ENCODE assay signal across 1 cellular context in genomic region chr1:202023033-202023433, GRCh38.
TF ChIP-seq lines count a peak whose summit lies in the region.

No MANE protein-coding gene starts in this region.

TF ChIP-seq in A549, 52 proteins besides CTCF, POLR2A, EP300 and RAD21 (continued from another document):
- TF ChIP-seq REST (IDR thresholded peaks at IDR 0.05) = no peak
- no peak for TF ChIP-seq MAZ (IDR thresholded peaks at IDR 0.05; ENCODE audit: borderline replicate concordance, low read depth, low read length)
- no peak for TF ChIP-seq KDM5A (IDR thresholded peaks at IDR 0.05)
- peak; percentile 18; the same call in 1 of the 2 replicates for TF ChIP-seq GATA3 (IDR thresholded peaks at IDR 0.05; ENCODE audit: borderline replicate concordance)
- TF ChIP-seq RNF2 (IDR thresholded peaks at IDR 0.05; ENCODE audit: borderline replicate concordance, low read depth) = no peak
- no peak for TF ChIP-seq NPAS2 (CRISPR knock-in tag; IDR thresholded peaks at IDR 0.05; ENCODE audit: borderline replicate concordance)
- no peak for TF ChIP-seq MAFK (IDR thresholded peaks at IDR 0.05; ENCODE audit: partially characterized antibody)
- TF ChIP-seq USF2 (IDR thresholded peaks at IDR 0.05) = no peak
- TF ChIP-seq EHMT2 (IDR thresholded peaks at IDR 0.05; ENCODE audit: low read depth) = no peak
- no peak for TF ChIP-seq ZC3H11A (IDR thresholded peaks at IDR 0.05)
- no peak for TF ChIP-seq CBX8 (IDR thresholded peaks at IDR 0.05)
- TF ChIP-seq ZNF302 (CRISPR knock-in tag; IDR thresholded peaks at IDR 0.05) = peak; percentile 90
- no peak for TF ChIP-seq TFCP2L1 (CRISPR knock-in tag; IDR thresholded peaks at IDR 0.05)
- TF ChIP-seq MYC (IDR thresholded peaks at IDR 0.05; ENCODE audit: borderline replicate concordance, low read length) = no peak
- no peak for TF ChIP-seq ELK1 (IDR thresholded peaks at IDR 0.05; ENCODE audit: low read depth, low read length)
- TF ChIP-seq ATOH8 (CRISPR knock-in tag; IDR thresholded peaks at IDR 0.05; ENCODE audit: low read depth) = peak; percentile 81
- TF ChIP-seq FOSL2 (IDR thresholded peaks at IDR 0.05) = no peak
- TF ChIP-seq FOSL2 (CRISPR knock-in tag; IDR thresholded peaks at IDR 0.05) = peak; percentile 80
- TF ChIP-seq HOXB5 (CRISPR knock-in tag; IDR thresholded peaks at IDR 0.05) = peak; percentile 93
- TF ChIP-seq HDAC2 (IDR thresholded peaks at IDR 0.05) = no peak
- no peak for TF ChIP-seq CHD2 (IDR thresholded peaks at IDR 0.05; ENCODE audit: low read length, partially characterized antibody)
- TF ChIP-seq ESRRA (IDR thresholded peaks at IDR 0.05; ENCODE audit: borderline replicate concordance, low read length) = no peak
- no peak for TF ChIP-seq JUNB (IDR thresholded peaks at IDR 0.05)
- TF ChIP-seq MAX (IDR thresholded peaks at IDR 0.05) = peak; percentile 60; the same call in 1 of the 2 replicates
- no peak for TF ChIP-seq ZFP36 (IDR thresholded peaks at IDR 0.05; ENCODE audit: borderline replicate concordance, partially characterized antibody)
- TF ChIP-seq HOXA7 (CRISPR knock-in tag; IDR thresholded peaks at IDR 0.05) = peak; percentile 83
- no peak for TF ChIP-seq RARB (CRISPR knock-in tag; IDR thresholded peaks at IDR 0.05)
- TF ChIP-seq CHD4 (IDR thresholded peaks at IDR 0.05; ENCODE audit: borderline replicate concordance) = no peak
- no peak for TF ChIP-seq BCL3 (IDR thresholded peaks at IDR 0.05)
- TF ChIP-seq TP53 (CRISPR knock-in tag; IDR thresholded peaks at IDR 0.05) = 0 out of 2 replicates have a peak, but pooled peaks have one; percentile 58
- peak; percentile 92; the same call in 1 of the 2 replicates for TF ChIP-seq FOXS1 (CRISPR knock-in tag; IDR thresholded peaks at IDR 0.05)
- TF ChIP-seq PHF8 (IDR thresholded peaks at IDR 0.05; ENCODE audit: borderline replicate concordance, low read depth) = no peak
- no peak for TF ChIP-seq SREBF2 (IDR thresholded peaks at IDR 0.05)
- no peak for TF ChIP-seq RCOR1 (IDR thresholded peaks at IDR 0.05; ENCODE audit: low read depth, low read length)
- TF ChIP-seq HOXB13 (CRISPR knock-in tag; IDR thresholded peaks at IDR 0.05; ENCODE audit: low read depth) = peak; percentile 97; the same call in 1 of the 2 replicates
- TF ChIP-seq E2F6 (IDR thresholded peaks at IDR 0.05; ENCODE audit: borderline replicate concordance, low read depth) = no peak
- TF ChIP-seq BHLHE40 (IDR thresholded peaks at IDR 0.05; ENCODE audit: low read depth, low read length) = no peak
- no peak for TF ChIP-seq NR3C1 (IDR thresholded peaks at IDR 0.05)
- no peak for TF ChIP-seq HES2 (IDR thresholded peaks at IDR 0.05)
- TF ChIP-seq SMC3 (IDR thresholded peaks at IDR 0.05) = no peak
- no peak for TF ChIP-seq NFE2L2 (conservative IDR thresholded peaks at IDR 0.05; ENCODE audit: low read length)
- TF ChIP-seq FOSB (CRISPR knock-in tag; IDR thresholded peaks at IDR 0.05) = no peak
- TF ChIP-seq ZSCAN20 (CRISPR knock-in tag; IDR thresholded peaks at IDR 0.05) = peak; percentile 94
- no peak for TF ChIP-seq PBX3 (IDR thresholded peaks at IDR 0.05)
- TF ChIP-seq CBX2 (IDR thresholded peaks at IDR 0.05; ENCODE audit: borderline replicate concordance, low read depth) = no peak
- TF ChIP-seq JUN (IDR thresholded peaks at IDR 0.05) = no peak
- TF ChIP-seq CEBPB (IDR thresholded peaks at IDR 0.05) = no peak
- no peak for TF ChIP-seq POLR2AphosphoS2 (conservative IDR thresholded peaks at IDR 0.05; ENCODE audit: low read length)
- peak; percentile 93 for TF ChIP-seq HEYL (CRISPR knock-in tag; IDR thresholded peaks at IDR 0.05)
TF ChIP-seq in A549: peak in this region for 13.
